ENCODE assay signal across 31 cellular contexts in the genomic region with DNA sequence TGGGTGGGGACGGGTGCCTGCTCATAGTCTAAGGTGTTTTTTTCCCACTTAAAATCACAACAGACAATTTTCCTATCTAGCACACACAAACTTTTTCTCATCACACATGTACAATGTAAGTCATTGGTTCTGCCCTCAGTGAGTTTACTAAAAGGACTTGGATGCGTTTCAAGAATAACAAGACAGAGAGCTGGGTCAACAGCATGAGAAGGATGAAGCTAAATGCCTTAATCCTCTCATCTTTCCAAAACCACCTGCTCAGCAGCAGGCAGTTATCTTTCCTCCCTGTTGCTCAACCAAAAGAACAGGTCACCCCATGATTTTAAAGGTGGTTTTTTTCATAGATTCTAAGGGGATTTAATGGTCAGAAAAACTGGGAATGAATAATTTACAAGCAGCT. TPM values are rescaled to one million over a fixed set of nuclear protein-coding genes. Genes with fewer than 3 reads are reported as not detected.
DNase-seq lines count a peak whose midpoint lies in the region; ATAC-seq and TF ChIP-seq lines count a peak whose summit lies in the region.
"Had no signal": no experiment of that assay in that cellular context is flagged by ENCODE, and none has a peak within 500 bp of the region (broad histone marks: within the 10 kb centered on the region; RNA-seq: fewer than 3 reads in every experiment).

No MANE protein-coding gene starts in this region.

- no peak overlapping the region for H3K27ac ChIP-seq in HEK293 (ENCODE audit: extremely low read depth, low read depth, low read length)
- no peak overlapping the region for H3K27ac ChIP-seq in CD4-positive, alpha-beta T cell (ENCODE audit: low read depth, low read length)
- H3K27ac ChIP-seq: cardiac muscle cell, coronary artery, Peyer's patch, prostate gland, right lobe of liver, stomach had no signal

- peaks cover 41% of the 10 kb centered on the region for H3K36me3 Mint-ChIP-seq in nephron progenitor cell (ENCODE audit: low read depth)
- H3K36me3 Mint-ChIP-seq in CD4-positive, alpha-beta T cell (ENCODE audit: low read depth): peaks cover 56% of the 10 kb centered on the region
- H3K36me3 Mint-ChIP-seq: activated naive CD4-positive, alpha-beta T cell treated with anti-CD3 and anti-CD28 coated beads, Interleukin-2, amount 50 U/mL, for 24 hours had no signal

- CTCF ChIA-PET in HEK293 (lab: Yijun Ruan, JAX): interaction anchor here (0.6 to 1.9 kb wide), 4 partner anchors 12 to 257 kb away, joined by 3 to 6 read pairs (median 4); no protein-coding TSS in a partner anchor
- CTCF ChIA-PET in CD4-positive, alpha-beta T cell (lab: Charles Lee): no interaction called here

- peaks cover 16% of the 10 kb centered on the region for H3K9me3 Mint-ChIP-seq in nephron progenitor cell
- no peaks in the 10 kb centered on the region for H3K9me3 Mint-ChIP-seq in CD4-positive, alpha-beta T cell
- H3K9me3 Mint-ChIP-seq: activated naive CD4-positive, alpha-beta T cell treated with anti-CD3 and anti-CD28 coated beads, Interleukin-2, amount 50 U/mL, for 24 hours; CD4-positive, alpha-beta memory T cell; IgD-negative memory B cell; natural killer cell; T-helper 2 cell treated with Interferon-gamma antibody and Interleukin-4, amounts not matched to agents 5 μg/mL and 100 μg/mL, for 36 hours had no signal

- ATAC-seq in CD4-positive, alpha-beta T cell (ENCODE audit: poor library complexity): no peak
- ATAC-seq: mucosa of descending colon, natural killer cell, right lobe of liver had no signal

- no peaks in the 10 kb centered on the region for H3K27me3 ChIP-seq in CD4-positive, alpha-beta T cell (ENCODE audit: control insufficient read depth, insufficient read depth, low read length)
- H3K27me3 ChIP-seq: cardiac muscle cell, Peyer's patch, right lobe of liver, stomach, thyroid gland had no signal

- peaks cover 4% of the 10 kb centered on the region for H3K27me3 Mint-ChIP-seq in nephron progenitor cell (ENCODE audit: low read depth, poor library complexity)
- H3K27me3 Mint-ChIP-seq in CD4-positive, alpha-beta T cell: no peaks in the 10 kb centered on the region
- H3K27me3 Mint-ChIP-seq: activated naive CD4-positive, alpha-beta T cell treated with anti-CD3 and anti-CD28 coated beads, Interleukin-2, amount 50 U/mL, for 24 hours; CD4-positive, alpha-beta memory T cell; IgD-negative memory B cell had no signal

- DNase-seq in NCI-H748 (lab: John Stamatoyannopoulos, UW; ENCODE audit: unreplicated experiment): peak; percentile 3
- DNase-seq in NCI-H748 treated with DMSO at 0.1 percent for 48 hours (lab: John Stamatoyannopoulos, UW): no peak
- DNase-seq in NCI-H82 treated with DMSO at 0.1 percent for 48 hours (lab: John Stamatoyannopoulos, UW; ENCODE audit: unreplicated experiment): peak; percentile 33
- DNase-seq in nephron progenitor cell: no peak
- DNase-seq in Kasumi-1 (lab: John Stamatoyannopoulos, UW): no peak
- DNase-seq in KG1 (lab: John Stamatoyannopoulos, UW): no peak
- no peak for DNase-seq in CD4-positive, alpha-beta T cell
- DNase-seq: activated CD4-positive, alpha-beta T cell treated with anti-CD3 and anti-CD28 coated beads for 4 hours; activated CD8-positive, alpha-beta memory T cell treated with anti-CD3 and anti-CD28 coated beads for 24 hours; CD4-positive, alpha-beta memory T cell; effector CD8-positive, alpha-beta T cell; mammary epithelial cell; mucosa of descending colon; natural killer cell; NCI-H1105; NCI-H187 treated with DMSO at 0.1 percent for 48 hours; NCI-H226; occipital lobe; Peyer's patch; right lobe of liver; stimulated activated CD4-positive, alpha-beta T cell treated with anti-CD3 and anti-CD28 coated beads, Interleukin-12 subunit alpha, Interleukin-12 subunit beta, amount 100 ng/mL, for 4 hours; stimulated activated CD4-positive, alpha-beta T cell treated with anti-CD3 and anti-CD28 coated beads, Interleukin-4, amount 100 ng/mL, for 1 hour; stomach; thyroid gland had no signal

- intact Hi-C loops in CD4-positive, alpha-beta T cell (cut with DNase I, micrococcal nuclease): no loop called here

- 0 out of 2 replicates have a peak, but pooled peaks cover 2% of the 10 kb centered on the region for H3K4me1 ChIP-seq in HEK293 (ENCODE audit: control insufficient read depth, insufficient read depth, low read length)
- H3K4me1 ChIP-seq: Peyer's patch, prostate gland, right lobe of liver, stomach, thyroid gland had no signal

- H3K36me3 ChIP-seq in HEK293 (ENCODE audit: control insufficient read depth in 2 of 2, insufficient read depth in 1 of 2, low read length in 2 of 2): peaks cover 27 to 57% of the 10 kb centered on the region in 2 experiments
- H3K36me3 ChIP-seq: prostate gland had no signal

- H3K9me3 ChIP-seq in HEK293 (ENCODE audit: control insufficient read depth, insufficient read depth, low read depth, low read length): no peaks in the 10 kb centered on the region
- no peaks in the 10 kb centered on the region for H3K9me3 ChIP-seq in CD4-positive, alpha-beta T cell (ENCODE audit: control insufficient read depth, low read length)
- H3K9me3 ChIP-seq: mucosa of descending colon, Peyer's patch, prostate gland, right lobe of liver, stomach, thyroid gland had no signal

- H3K4me1 Mint-ChIP-seq in nephron progenitor cell: peaks cover 18% of the 10 kb centered on the region
- no peaks in the 10 kb centered on the region for H3K4me1 Mint-ChIP-seq in CD4-positive, alpha-beta T cell (ENCODE audit: low read depth)
- H3K4me1 Mint-ChIP-seq: IgD-negative memory B cell, natural killer cell had no signal

- TF ChIP-seq CTCF in HEK293 (tag by site-specific recombination; IDR thresholded peaks at IDR 0.05) (no peak), nephron progenitor cell (IDR thresholded peaks at IDR 0.05) (no peak)
- TF ChIP-seq CTCF in CD4-positive, alpha-beta T cell (IDR thresholded peaks at IDR 0.05): no peak

- peak overlapping the region; percentile 72 for H3K27ac Mint-ChIP-seq in nephron progenitor cell
- H3K27ac Mint-ChIP-seq in CD4-positive, alpha-beta T cell: no peak overlapping the region
- H3K27ac Mint-ChIP-seq: activated naive CD4-positive, alpha-beta T cell treated with anti-CD3 and anti-CD28 coated beads, Interleukin-2, amount 50 U/mL, for 24 hours; T-helper 2 cell treated with Interferon-gamma antibody and Interleukin-4, amounts not matched to agents 5 μg/mL and 100 μg/mL, for 36 hours had no signal

- H3K4me3 ChIP-seq in HEK293 (ENCODE audit: low read depth, low read length): no peak overlapping the region
- H3K4me3 ChIP-seq: cardiac muscle cell, coronary artery, mucosa of descending colon, Peyer's patch, prostate gland, right lobe of liver, stomach, thyroid gland had no signal

- POLR2A ChIA-PET in HEK293 (lab: Yijun Ruan, JAX): interaction anchor here (0.6 kb wide), 2 partner anchors 40 to 93 kb away, joined by 3 read pairs; no protein-coding TSS in a partner anchor
- POLR2A ChIA-PET in CD4-positive, alpha-beta T cell (lab: Charles Lee): no interaction called here

- no peak overlapping the region for H3K4me3 Mint-ChIP-seq in nephron progenitor cell
- H3K4me3 Mint-ChIP-seq in CD4-positive, alpha-beta T cell: no peak overlapping the region
- H3K4me3 Mint-ChIP-seq: activated naive CD4-positive, alpha-beta T cell treated with anti-CD3 and anti-CD28 coated beads, Interleukin-2, amount 50 U/mL, for 24 hours; CD4-positive, alpha-beta memory T cell; IgD-negative memory B cell; natural killer cell; T-helper 2 cell treated with Interferon-gamma antibody and Interleukin-4, amounts not matched to agents 5 μg/mL and 100 μg/mL, for 36 hours had no signal

TF ChIP-seq in HEK293, 187 proteins besides CTCF, POLR2A, EP300 and RAD21 (continues in another document):
- TF ChIP-seq ZNF521 (tag by site-specific recombination; IDR thresholded peaks at IDR 0.05) (no peak), SCRT2 (tag by site-specific recombination; IDR thresholded peaks at IDR 0.05) (0 out of 2 replicates have a peak, but pooled peaks have one; percentile 51), GLI2 (tag by site-specific recombination; IDR thresholded peaks at IDR 0.05; ENCODE audit: borderline replicate concordance, low read depth) (no peak), MZF1 (tag by site-specific recombination; IDR thresholded peaks at IDR 0.05; ENCODE audit: borderline replicate concordance) (no peak), IKZF3 (tag by site-specific recombination; IDR thresholded peaks at IDR 0.05) (0 out of 2 replicates have a peak, but pooled peaks have one; percentile 57), ZFP41 (tag by site-specific recombination; IDR thresholded peaks at IDR 0.05; ENCODE audit: borderline replicate concordance) (no peak), ZBTB10 (tag by site-specific recombination; IDR thresholded peaks at IDR 0.05) (no peak), ZNF114 (tag by site-specific recombination; IDR thresholded peaks at IDR 0.05) (no peak), ZNF776 (tag by site-specific recombination; IDR thresholded peaks at IDR 0.05; ENCODE audit: borderline replicate concordance) (no peak), ZNF112 (tag by site-specific recombination; IDR thresholded peaks at IDR 0.05) (no peak), ZNF184 (tag by site-specific recombination; IDR thresholded peaks at IDR 0.05) (no peak), ZNF426 (tag by site-specific recombination; IDR thresholded peaks at IDR 0.05) (no peak), ZNF664 (tag by site-specific recombination; IDR thresholded peaks at IDR 0.05) (no peak), ZNF514 (tag by site-specific recombination; IDR thresholded peaks at IDR 0.05) (no peak)

RNA-seq across cellular contexts. Expression of gene OFD1, which starts 40.1 kb away (rescaled TPM):
- 10 to 100 TPM; 59.1 to 60.0 TPM for total RNA-seq in CD4-positive, alpha-beta T cell

RNA-seq across cellular contexts. Expression of gene TRAPPC2, which starts 40.3 kb away (rescaled TPM):
- 10 to 100 TPM; 21.4 to 22.3 TPM for total RNA-seq in CD4-positive, alpha-beta T cell

RNA-seq across cellular contexts. Expression of gene GPM6B, which starts 42.2 kb away (rescaled TPM):
- total RNA-seq in CD4-positive, alpha-beta T cell: not detected
- total RNA-seq: CD4-positive, alpha-beta memory T cell; natural killer cell had no signal

Comparison
In these comparisons a context has a peak if more than half of its experiments do, and no peak if none do; other contexts are left out.
1. DNase-seq: peak in NCI-H748 (single experiment) and NCI-H82 treated with DMSO at 0.1 percent for 48 hours (single experiment); none in NCI-H748 treated with DMSO at 0.1 percent for 48 hours (single experiment), nephron progenitor cell (single experiment), Kasumi-1 (0 of 2), KG1 (single experiment) and CD4-positive, alpha-beta T cell (0 of 10).